In the genomic region with DNA sequence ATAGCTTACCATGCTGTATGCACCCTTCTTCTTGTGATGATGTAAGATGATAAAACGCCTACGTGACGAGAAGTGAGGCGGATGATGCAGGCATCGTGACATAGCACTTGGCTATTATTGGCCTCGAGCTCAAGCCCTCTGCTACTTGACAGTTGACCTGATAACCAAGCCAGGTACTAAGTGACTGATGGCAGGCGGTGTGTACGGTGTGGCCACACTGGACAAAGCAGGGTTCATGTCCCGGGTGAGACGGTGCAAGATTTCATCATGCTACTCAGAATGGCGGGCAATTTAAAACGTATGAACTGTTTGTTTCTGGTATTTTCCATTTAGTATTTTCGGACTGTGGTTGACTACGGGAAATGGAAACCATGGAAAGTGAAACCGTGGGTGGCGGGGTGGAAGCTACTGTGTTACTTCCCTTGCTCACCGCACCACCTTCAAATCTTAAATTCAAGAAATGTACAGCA, we compare ENCODE assay signal across 1 cellular context.
TF ChIP-seq lines count a peak whose summit lies in the region.

No MANE protein-coding gene starts in this region.

TF ChIP-seq in H1, 55 proteins besides CTCF, POLR2A, EP300 and RAD21 (continued from another document):
- TF ChIP-seq, protein P1, sequence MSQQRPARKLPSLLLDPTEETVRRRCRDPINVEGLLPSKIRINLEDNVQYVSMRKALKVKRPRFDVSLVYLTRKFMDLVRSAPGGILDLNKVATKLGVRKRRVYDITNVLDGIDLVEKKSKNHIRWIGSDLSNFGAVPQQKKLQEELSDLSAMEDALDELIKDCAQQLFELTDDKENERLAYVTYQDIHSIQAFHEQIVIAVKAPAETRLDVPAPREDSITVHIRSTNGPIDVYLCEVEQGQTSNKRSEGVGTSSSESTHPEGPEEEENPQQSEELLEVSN (IDR thresholded peaks at IDR 0.05): no peak
- TF ChIP-seq JUND (IDR thresholded peaks at IDR 0.05; ENCODE audit: low read length): no peak
- TF ChIP-seq RNF2 (IDR thresholded peaks at IDR 0.05; ENCODE audit: borderline replicate concordance, low read depth, low read length, missing control alignments, poor library complexity, severe bottlenecking): no peak
- no peak for TF ChIP-seq KDM1A (IDR thresholded peaks at IDR 0.05; ENCODE audit: borderline replicate concordance, low read length)
